ENCODE assay signal across 1 cellular context in the genomic region with DNA sequence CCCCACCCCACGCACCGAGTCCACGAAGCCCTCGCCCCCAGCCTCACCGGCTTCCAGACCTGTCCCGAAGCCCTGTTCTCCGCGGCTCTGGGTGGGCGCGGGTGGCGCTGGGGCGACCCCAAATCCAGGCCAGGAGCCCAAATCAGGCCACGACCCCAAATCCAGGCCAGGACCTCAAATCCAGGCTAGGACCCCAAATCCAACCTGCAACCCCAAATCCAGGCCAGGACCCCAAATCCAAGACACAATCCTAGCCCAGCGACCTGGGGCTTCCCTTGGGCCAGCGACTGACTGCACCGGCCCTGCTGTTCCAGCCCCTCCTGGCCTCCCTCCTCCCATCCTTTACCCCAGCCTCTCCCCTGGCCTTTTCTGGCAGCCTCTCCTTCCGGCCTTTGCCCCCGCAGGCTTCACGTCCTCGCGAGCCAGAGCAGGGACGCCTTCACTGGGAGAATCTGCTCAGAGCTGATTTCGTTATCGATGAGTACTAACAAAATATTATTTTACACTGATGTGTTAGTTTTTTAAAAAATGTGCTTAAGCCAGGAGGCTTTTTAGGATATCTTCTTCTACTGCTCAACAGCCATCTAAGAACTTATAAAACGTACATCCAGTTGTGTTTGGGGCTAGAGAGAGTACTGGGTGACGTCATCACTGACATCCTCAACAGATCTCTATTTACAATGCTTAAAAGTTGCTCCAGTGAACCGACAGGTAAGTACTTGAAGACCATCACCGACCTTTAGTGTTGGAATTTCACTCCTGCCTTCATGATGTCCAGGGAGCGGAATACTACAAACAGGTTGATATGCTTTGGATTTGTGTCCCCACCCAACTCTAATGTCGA.
TF ChIP-seq lines count a peak whose summit lies in the region.

No MANE protein-coding gene starts in this region.

TF ChIP-seq in H1, 55 proteins besides CTCF, POLR2A, EP300 and RAD21:
- no peak for TF ChIP-seq TBP (IDR thresholded peaks at IDR 0.05; ENCODE audit: low read depth, low read length)
- no peak for TF ChIP-seq SP4 (IDR thresholded peaks at IDR 0.05; ENCODE audit: low read length)
- TF ChIP-seq NRF1 (IDR thresholded peaks at IDR 0.05; ENCODE audit: low read depth, low read length), result no peak
- TF ChIP-seq KDM4A (IDR thresholded peaks at IDR 0.05; ENCODE audit: low read depth, low read length, severe bottlenecking), result no peak
- TF ChIP-seq RFX5 (IDR thresholded peaks at IDR 0.05; ENCODE audit: borderline replicate concordance, low read depth, low read length), result no peak
- TF ChIP-seq, protein P1, sequence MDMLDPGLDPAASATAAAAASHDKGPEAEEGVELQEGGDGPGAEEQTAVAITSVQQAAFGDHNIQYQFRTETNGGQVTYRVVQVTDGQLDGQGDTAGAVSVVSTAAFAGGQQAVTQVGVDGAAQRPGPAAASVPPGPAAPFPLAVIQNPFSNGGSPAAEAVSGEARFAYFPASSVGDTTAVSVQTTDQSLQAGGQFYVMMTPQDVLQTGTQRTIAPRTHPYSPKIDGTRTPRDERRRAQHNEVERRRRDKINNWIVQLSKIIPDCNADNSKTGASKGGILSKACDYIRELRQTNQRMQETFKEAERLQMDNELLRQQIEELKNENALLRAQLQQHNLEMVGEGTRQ (IDR thresholded peaks at IDR 0.05; ENCODE audit: low read length), result no peak
- TF ChIP-seq SP2 (IDR thresholded peaks at IDR 0.05; ENCODE audit: low read length), result no peak
- no peak for TF ChIP-seq CBX8 (IDR thresholded peaks at IDR 0.05; ENCODE audit: borderline replicate concordance, low read depth, low read length)
- TF ChIP-seq BCL11A (IDR thresholded peaks at IDR 0.05; ENCODE audit: low read depth in 2 of 2, low read length in 2 of 2), result no peak
- no peak for TF ChIP-seq KDM1A (IDR thresholded peaks at IDR 0.05; ENCODE audit: borderline replicate concordance, low read length)
- TF ChIP-seq, protein P2, sequence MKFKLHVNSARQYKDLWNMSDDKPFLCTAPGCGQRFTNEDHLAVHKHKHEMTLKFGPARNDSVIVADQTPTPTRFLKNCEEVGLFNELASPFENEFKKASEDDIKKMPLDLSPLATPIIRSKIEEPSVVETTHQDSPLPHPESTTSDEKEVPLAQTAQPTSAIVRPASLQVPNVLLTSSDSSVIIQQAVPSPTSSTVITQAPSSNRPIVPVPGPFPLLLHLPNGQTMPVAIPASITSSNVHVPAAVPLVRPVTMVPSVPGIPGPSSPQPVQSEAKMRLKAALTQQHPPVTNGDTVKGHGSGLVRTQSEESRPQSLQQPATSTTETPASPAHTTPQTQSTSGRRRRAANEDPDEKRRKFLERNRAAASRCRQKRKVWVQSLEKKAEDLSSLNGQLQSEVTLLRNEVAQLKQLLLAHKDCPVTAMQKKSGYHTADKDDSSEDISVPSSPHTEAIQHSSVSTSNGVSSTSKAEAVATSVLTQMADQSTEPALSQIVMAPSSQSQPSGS (IDR thresholded peaks at IDR 0.05; ENCODE audit: low read length), result no peak
- no peak for TF ChIP-seq RXRA (IDR thresholded peaks at IDR 0.05; ENCODE audit: insufficient read depth, low read depth, low read length)
- no peak for TF ChIP-seq NANOG (IDR thresholded peaks at IDR 0.05; ENCODE audit: insufficient read depth, low read depth, low read length, poor library complexity, severe bottlenecking)
- TF ChIP-seq EZH2 (IDR thresholded peaks at IDR 0.05; ENCODE audit: low read depth, low read length, severe bottlenecking), result no peak
- TF ChIP-seq MAFK (IDR thresholded peaks at IDR 0.05; ENCODE audit: low read depth, low read length), result no peak
